In genomic region chr10:61192042-61192441, GRCh38 we compare ENCODE assay signal across 28 cellular contexts.
"Had no signal": no experiment of that assay in that cellular context is flagged by ENCODE, and none has a peak within 500 bp of the region (broad histone marks: within the 10 kb centered on the region; RNA-seq: fewer than 3 reads in every experiment).

No MANE protein-coding gene starts in this region.

- H3K36me3 ChIP-seq: stomach, suprapubic skin, thoracic aorta, thyroid gland, tibial artery, tibial nerve, transverse colon, upper lobe of left lung, upper lobe of right lung, uterus, vagina had no signal

- H3K27ac Mint-ChIP-seq: stimulated activated effector memory CD8-positive, alpha-beta T cell treated with anti-CD3 and anti-CD28 coated beads, Interleukin-12 subunit alpha, Interleukin-12 subunit beta, amount 100 ng/mL, for 72 hours; stimulated activated memory B cell treated with anti-CD40 and anti-IgM and Interleukin-4, amounts not matched to agents 10 μg/mL and 1 μg/mL and 100 μg/mL, for 72 hours; stimulated activated naive B cell treated with anti-CD40 and anti-IgM and Interleukin-4, amounts not matched to agents 10 μg/mL and 1 μg/mL and 100 μg/mL, for 72 hours; stimulated activated naive CD8-positive, alpha-beta T cell treated with anti-CD3 and anti-CD28 coated beads, Interleukin-15, amount 100 ng/mL, for 72 hours; stimulated activated naive CD8-positive, alpha-beta T cell treated with anti-CD3 and anti-CD28 coated beads, Interleukin-15, Interleukin-2, amounts not matched to agents 100 ng/mL and 50 ng/mL, for 24 hours; type B pancreatic cell had no signal

- H3K27me3 Mint-ChIP-seq: stimulated activated naive CD8-positive, alpha-beta T cell treated with anti-CD3 and anti-CD28 coated beads, Interleukin-15, amount 100 ng/mL, for 72 hours; type B pancreatic cell had no signal

- H3K4me3 Mint-ChIP-seq: stimulated activated effector memory CD8-positive, alpha-beta T cell treated with anti-CD3 and anti-CD28 coated beads, Interleukin-12 subunit alpha, Interleukin-12 subunit beta, amount 100 ng/mL, for 72 hours; stimulated activated memory B cell treated with anti-CD40 and anti-IgM and Interleukin-4, amounts not matched to agents 10 μg/mL and 1 μg/mL and 100 μg/mL, for 72 hours; stimulated activated naive B cell treated with anti-CD40 and anti-IgM and Interleukin-4, amounts not matched to agents 10 μg/mL and 1 μg/mL and 100 μg/mL, for 72 hours; stimulated activated naive CD8-positive, alpha-beta T cell treated with anti-CD3 and anti-CD28 coated beads, Interleukin-15, amount 100 ng/mL, for 72 hours; stimulated activated naive CD8-positive, alpha-beta T cell treated with anti-CD3 and anti-CD28 coated beads, Interleukin-15, Interleukin-2, amounts not matched to agents 100 ng/mL and 50 ng/mL, for 24 hours; type B pancreatic cell had no signal

- H3K4me3 ChIP-seq: stomach, suprapubic skin, testis, thoracic aorta, thyroid gland, tibial artery, tibial nerve, transverse colon, upper lobe of left lung, upper lobe of right lung, uterus, vagina had no signal

- H3K4me1 ChIP-seq: suprapubic skin, testis, thyroid gland, tibial nerve, transverse colon, upper lobe of left lung, upper lobe of right lung, uterus had no signal

- H3K9me3 ChIP-seq: testis, thoracic aorta, thyroid gland, transverse colon, upper lobe of right lung, uterus, vagina had no signal

- H3K27ac ChIP-seq: stomach, suprapubic skin, testis, thoracic aorta, thyroid gland, tibial artery, tibial nerve, transverse colon, upper lobe of left lung, upper lobe of right lung, vagina had no signal

- H3K4me1 Mint-ChIP-seq: stimulated activated effector memory CD8-positive, alpha-beta T cell treated with anti-CD3 and anti-CD28 coated beads, Interleukin-12 subunit alpha, Interleukin-12 subunit beta, amount 100 ng/mL, for 72 hours; stimulated activated memory B cell treated with anti-CD40 and anti-IgM and Interleukin-4, amounts not matched to agents 10 μg/mL and 1 μg/mL and 100 μg/mL, for 72 hours; stimulated activated naive B cell treated with anti-CD40 and anti-IgM and Interleukin-4, amounts not matched to agents 10 μg/mL and 1 μg/mL and 100 μg/mL, for 72 hours; stimulated activated naive CD8-positive, alpha-beta T cell treated with anti-CD3 and anti-CD28 coated beads, Interleukin-15, amount 100 ng/mL, for 72 hours had no signal

- H3K27me3 ChIP-seq: stomach, suprapubic skin, testis, thyroid gland, tibial artery, tibial nerve, transverse colon, upper lobe of left lung, upper lobe of right lung, uterus, vagina had no signal

- ATAC-seq: stimulated activated effector memory CD8-positive, alpha-beta T cell treated with anti-CD3 and anti-CD28 coated beads, Interleukin-12 subunit alpha, Interleukin-12 subunit beta, amount 100 ng/mL, for 72 hours; stimulated activated memory B cell treated with anti-CD40 and anti-IgM and Interleukin-4, amounts not matched to agents 10 μg/mL and 1 μg/mL and 100 μg/mL, for 72 hours; stimulated activated naive B cell treated with anti-CD40 and anti-IgM and Interleukin-4, amounts not matched to agents 10 μg/mL and 1 μg/mL and 100 μg/mL, for 72 hours; stimulated activated naive CD8-positive, alpha-beta T cell treated with anti-CD3 and anti-CD28 coated beads, Interleukin-15, amount 100 ng/mL, for 72 hours; stimulated activated naive CD8-positive, alpha-beta T cell treated with anti-CD3 and anti-CD28 coated beads, Interleukin-15, Interleukin-2, amounts not matched to agents 100 U/mL and 50 U/mL, for 24 hours; upper lobe of right lung had no signal

- H3K36me3 Mint-ChIP-seq: stimulated activated effector memory CD8-positive, alpha-beta T cell treated with anti-CD3 and anti-CD28 coated beads, Interleukin-12 subunit alpha, Interleukin-12 subunit beta, amount 100 ng/mL, for 72 hours; stimulated activated memory B cell treated with anti-CD40 and anti-IgM and Interleukin-4, amounts not matched to agents 10 μg/mL and 1 μg/mL and 100 μg/mL, for 72 hours; stimulated activated naive B cell treated with anti-CD40 and anti-IgM and Interleukin-4, amounts not matched to agents 10 μg/mL and 1 μg/mL and 100 μg/mL, for 72 hours; type B pancreatic cell had no signal

- DNase-seq: stimulated activated CD4-positive, alpha-beta T cell treated with anti-CD3 and anti-CD28 coated beads, Interleukin-2, amount 100 ng/mL, for 48 hours; stimulated activated CD4-positive, alpha-beta T cell treated with anti-CD3 and anti-CD28 coated beads, Interleukin-4, amount 100 ng/mL, for 1 hour; stimulated activated CD4-positive, alpha-beta T cell treated with anti-CD3 and anti-CD28 coated beads, Interleukin-4, amount 100 ng/mL, for 24 hours; stimulated activated CD4-positive, alpha-beta T cell treated with anti-CD3 and anti-CD28 coated beads, Interleukin-4, amount 100 ng/mL, for 4 hours; stimulated activated CD8-positive, alpha-beta memory T cell treated with anti-CD3 and anti-CD28 coated beads, Interleukin-4, amount 100 ng/mL, for 48 hours; stimulated activated naive B cell treated with anti-CD40 and anti-IgM and Interleukin-4, amounts not matched to agents 10 μg/mL and 1 μg/mL and 100 μg/mL, for 72 hours; stimulated activated naive CD4-positive, alpha-beta T cell; stimulated activated naive CD4-positive, alpha-beta T cell treated with Interleukin-2 at 50 U/mL for 16 hours; stimulated activated naive CD8-positive, alpha-beta T cell treated with anti-CD3 and anti-CD28 coated beads, Interleukin-15, amount 100 ng/mL, for 72 hours; stimulated activated naive CD8-positive, alpha-beta T cell treated with anti-CD3 and anti-CD28 coated beads, Interleukin-15, Interleukin-2, amounts not matched to agents 100 U/mL and 50 U/mL, for 24 hours; stomach; substantia nigra; testis; thyroid gland; tibial artery; transverse colon; trophoblast cell; upper lobe of right lung; uterus had no signal
